ENCODE assay signal across 1 cellular context in genomic region chr20:34637245-34638185, GRCh38.
TF ChIP-seq lines count a peak whose summit lies in the region.

No MANE protein-coding gene starts in this region.

TF ChIP-seq in HepG2, 621 proteins besides CTCF, POLR2A, EP300 and RAD21 (continued from another document and continues in another):
- TF ChIP-seq ZNF646 (CRISPR knock-in tag; IDR thresholded peaks at IDR 0.05) (peak; percentile 90), AKAP8 (CRISPR knock-in tag; IDR thresholded peaks at IDR 0.05) (no peak), SAFB2 (CRISPR knock-in tag; IDR thresholded peaks at IDR 0.05; ENCODE audit: borderline replicate concordance, low read depth) (no peak), ZKSCAN1 (IDR thresholded peaks at IDR 0.05; ENCODE audit: low read length) (0 out of 2 replicates have a peak, but pooled peaks have one; percentile 37), KDM5B (CRISPR knock-in tag; IDR thresholded peaks at IDR 0.05; ENCODE audit: borderline replicate concordance) (no peak), ISL2 (CRISPR knock-in tag; IDR thresholded peaks at IDR 0.05) (0 out of 2 replicates have a peak, but pooled peaks have one; percentile 30), ZSCAN9 (CRISPR knock-in tag; IDR thresholded peaks at IDR 0.05; ENCODE audit: borderline replicate concordance) (peak; percentile 31; the same call in 1 of the 2 replicates), CREB1 (IDR thresholded peaks at IDR 0.05) (no peak), CREB1 (CRISPR knock-in tag; IDR thresholded peaks at IDR 0.05) (peak; percentile 60), ZNF3 (CRISPR knock-in tag; IDR thresholded peaks at IDR 0.05) (peak; percentile 77), KDM4B (CRISPR knock-in tag; IDR thresholded peaks at IDR 0.05) (0 out of 2 replicates have a peak, but pooled peaks have one; percentile 66), HDAC2 (CRISPR knock-in tag; IDR thresholded peaks at IDR 0.05) (0 out of 2 replicates have a peak, but pooled peaks have one; percentile 29), SRSF4 (IDR thresholded peaks at IDR 0.05; ENCODE audit: low read depth, low read length, poor library complexity, severe bottlenecking) (no peak), KMT2B (CRISPR knock-in tag; IDR thresholded peaks at IDR 0.05) (no peak), KLF11 (CRISPR knock-in tag; IDR thresholded peaks at IDR 0.05) (no peak), NFIB (CRISPR knock-in tag; IDR thresholded peaks at IDR 0.05; ENCODE audit: borderline replicate concordance) (no peak), ZNF512 (CRISPR knock-in tag; IDR thresholded peaks at IDR 0.05) (no peak), ARID5B (CRISPR knock-in tag; IDR thresholded peaks at IDR 0.05) (peak; percentile 89), TBL1XR1 (IDR thresholded peaks at IDR 0.05; ENCODE audit: borderline replicate concordance, low read length, partially characterized antibody) (no peak), ZNF136 (CRISPR knock-in tag; IDR thresholded peaks at IDR 0.05; ENCODE audit: low read depth) (no peak), POLR2AphosphoS2 (IDR thresholded peaks at IDR 0.05; ENCODE audit: low read depth, low read length) (no peak), FOXO1 (CRISPR knock-in tag; IDR thresholded peaks at IDR 0.05) (peak; percentile 77; the same call in 1 of the 2 replicates), ZNF563 (CRISPR knock-in tag; IDR thresholded peaks at IDR 0.05) (no peak), FOXA3 (CRISPR knock-in tag; IDR thresholded peaks at IDR 0.05) (peak; percentile 87), USF2 (IDR thresholded peaks at IDR 0.05; ENCODE audit: low read depth, low read length) (no peak), USF2 (CRISPR knock-in tag; IDR thresholded peaks at IDR 0.05; ENCODE audit: borderline replicate concordance) (no peak), ZNF766 (CRISPR knock-in tag; IDR thresholded peaks at IDR 0.05; ENCODE audit: borderline replicate concordance) (no peak), ZNF781 (CRISPR knock-in tag; IDR thresholded peaks at IDR 0.05; ENCODE audit: borderline replicate concordance, not compliant biosample characterization) (no peak), SKIL (CRISPR knock-in tag; IDR thresholded peaks at IDR 0.05; ENCODE audit: borderline replicate concordance) (no peak), TFDP1 (CRISPR knock-in tag; IDR thresholded peaks at IDR 0.05; ENCODE audit: borderline replicate concordance) (no peak; the same call in 1 of the 2 replicates), ZMYM4 (CRISPR knock-in tag; IDR thresholded peaks at IDR 0.05) (no peak), ATF1 (CRISPR knock-in tag; IDR thresholded peaks at IDR 0.05) (0 out of 2 replicates have a peak, but pooled peaks have one; percentile 29), BCLAF1 (IDR thresholded peaks at IDR 0.05) (no peak), ZNF34 (CRISPR knock-in tag; IDR thresholded peaks at IDR 0.05; ENCODE audit: borderline replicate concordance) (no peak), FOXP1 (IDR thresholded peaks at IDR 0.05) (peak; percentile 72), FOXP1 (CRISPR knock-in tag; IDR thresholded peaks at IDR 0.05) (peak; percentile 93), ZNF878 (CRISPR knock-in tag; IDR thresholded peaks at IDR 0.05) (peak; percentile 62; the same call in 1 of the 2 replicates), CEBPG (CRISPR knock-in tag; IDR thresholded peaks at IDR 0.05) (peak; percentile 94), GABPA (IDR thresholded peaks at IDR 0.05; ENCODE audit: low read depth, low read length) (no peak), GABPA (CRISPR knock-in tag; IDR thresholded peaks at IDR 0.05; ENCODE audit: low read depth) (no peak), HNRNPL (IDR thresholded peaks at IDR 0.05; ENCODE audit: low read depth, low read length) (no peak)
